Comparison of ENCODE assay signal across 27 cellular contexts in the genomic region with DNA sequence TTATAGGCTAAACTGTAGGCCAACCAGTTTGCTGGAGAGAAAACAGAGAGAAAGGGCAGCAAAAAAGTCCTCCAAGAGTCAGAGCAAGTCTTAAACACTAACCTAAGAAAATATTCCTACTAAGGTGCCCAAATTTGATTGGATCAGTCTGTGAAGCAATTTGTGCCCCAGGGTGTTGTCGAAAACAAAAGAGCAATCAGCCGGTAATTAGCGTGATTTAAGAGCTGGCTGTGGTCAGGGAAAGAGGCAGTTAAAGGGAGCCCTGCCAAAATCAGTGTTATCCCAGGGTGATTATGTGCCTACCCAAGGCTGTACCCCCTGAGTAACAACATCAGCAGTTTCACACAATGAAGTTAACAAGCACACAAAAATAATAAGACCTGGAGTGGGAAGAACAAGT.
"Had no signal": no experiment of that assay in that cellular context is flagged by ENCODE, and none has a peak within 500 bp of the region (broad histone marks: within the 10 kb centered on the region; RNA-seq: fewer than 3 reads in every experiment).

No MANE protein-coding gene starts in this region.

- H3K36me3 ChIP-seq: esophagus muscularis mucosa, gastroesophageal sphincter, lower lobe of right lung, prostate gland, sigmoid colon, stomach, thyroid gland had no signal

- FAIRE-seq: endothelial cell of umbilical vein, keratinocyte had no signal

- DNase-seq: dorsolateral prefrontal cortex; effector CD4-positive, alpha-beta T cell; foreskin keratinocyte; glutamatergic neuron; hypothalamus; left ventricle myocardium superior; lower lobe of right lung; mucosa of descending colon; naive B cell; nucleus accumbens; right cardiac atrium; sigmoid colon; stimulated activated CD4-positive, alpha-beta T cell treated with anti-CD3 and anti-CD28 coated beads, Interleukin-2, amount 100 ng/mL, for 24 hours; stimulated activated CD4-positive, alpha-beta T cell treated with anti-CD3 and anti-CD28 coated beads, Interleukin-4, amount 100 ng/mL, for 24 hours; stimulated activated naive CD4-positive, alpha-beta T cell treated with Interleukin-2 at 50 U/mL for 16 hours; stomach; thyroid gland had no signal

- H3K4me1 ChIP-seq: esophagus muscularis mucosa, gastroesophageal sphincter, lower lobe of right lung, prostate gland, sigmoid colon, stomach, thyroid gland had no signal

- H3K36me3 Mint-ChIP-seq: memory B cell; mesothelial cell of epicardium; naive B cell; stimulated activated effector memory CD8-positive, alpha-beta T cell treated with anti-CD3 and anti-CD28 coated beads, Interleukin-12 subunit alpha, Interleukin-12 subunit beta, amount 100 ng/mL, for 72 hours; type B pancreatic cell had no signal

- H3K4me1 Mint-ChIP-seq: mesothelial cell of epicardium; nephron; stimulated activated effector memory CD8-positive, alpha-beta T cell treated with anti-CD3 and anti-CD28 coated beads, Interleukin-12 subunit alpha, Interleukin-12 subunit beta, amount 100 ng/mL, for 72 hours had no signal

- H3K9me3 Mint-ChIP-seq: memory B cell, type B pancreatic cell had no signal

- H3K27me3 Mint-ChIP-seq: memory B cell, naive B cell, type B pancreatic cell had no signal

- H3K27ac Mint-ChIP-seq: memory B cell; mesothelial cell of epicardium; naive B cell; nephron; stimulated activated effector memory CD8-positive, alpha-beta T cell treated with anti-CD3 and anti-CD28 coated beads, Interleukin-12 subunit alpha, Interleukin-12 subunit beta, amount 100 ng/mL, for 72 hours; type B pancreatic cell had no signal

- H3K27ac ChIP-seq: dorsolateral prefrontal cortex, esophagus muscularis mucosa, foreskin keratinocyte, gastroesophageal sphincter, lower lobe of right lung, prostate gland, sigmoid colon, stomach, thyroid gland had no signal

- H3K27me3 ChIP-seq: esophagus muscularis mucosa, foreskin keratinocyte, gastroesophageal sphincter, sigmoid colon, stomach, thyroid gland had no signal

- H3K9me3 ChIP-seq: esophagus muscularis mucosa, gastroesophageal sphincter, lower lobe of right lung, mucosa of descending colon, prostate gland, sigmoid colon, thyroid gland had no signal

- H3K4me3 Mint-ChIP-seq: memory B cell; mesothelial cell of epicardium; naive B cell; nephron; stimulated activated effector memory CD8-positive, alpha-beta T cell treated with anti-CD3 and anti-CD28 coated beads, Interleukin-12 subunit alpha, Interleukin-12 subunit beta, amount 100 ng/mL, for 72 hours; type B pancreatic cell had no signal

- ATAC-seq: foreskin keratinocyte; gastroesophageal sphincter; left ventricle myocardium superior; lower lobe of right lung; mucosa of descending colon; right cardiac atrium; stimulated activated effector memory CD8-positive, alpha-beta T cell treated with anti-CD3 and anti-CD28 coated beads, Interleukin-12 subunit alpha, Interleukin-12 subunit beta, amount 100 ng/mL, for 72 hours had no signal

- H3K4me3 ChIP-seq: dorsolateral prefrontal cortex, esophagus muscularis mucosa, gastroesophageal sphincter, lower lobe of right lung, mucosa of descending colon, prostate gland, sigmoid colon, stomach, thyroid gland had no signal
